In genomic region chr1:95255826-95256225, GRCh38 we compare ENCODE assay signal across 11 cellular contexts.
"Had no signal": no experiment of that assay in that cellular context is flagged by ENCODE, and none has a peak within 500 bp of the region (broad histone marks: within the 10 kb centered on the region; RNA-seq: fewer than 3 reads in every experiment).

No MANE protein-coding gene starts in this region.

- H3K27ac ChIP-seq: GM23248 had no signal

- H3K4me3 ChIP-seq: GM23248, GM23338, HAP-1 had no signal

- FAIRE-seq: H1, H54 had no signal

- H3K4me3 Mint-ChIP-seq: GM23338, H9, HFFc6 had no signal

- H3K27ac Mint-ChIP-seq: GM23338, H9, HFFc6 had no signal

- H3K9ac ChIP-seq: GM23248 had no signal

- ATAC-seq: GM23338, HCT116 had no signal

- H3K9me3 ChIP-seq: HAP-1 had no signal

- H3K4me1 ChIP-seq: HAP-1 had no signal

- H2AFZ ChIP-seq: GM23248, GM23338 had no signal

- H3K36me3 ChIP-seq: HAP-1 had no signal

- DNase-seq: GM23248, GOT3, H7, H9, HCEC 1CT, HFFc6 had no signal

- H3K4me2 ChIP-seq: GM23338 had no signal

- H3K9me3 Mint-ChIP-seq: H9, HFFc6 had no signal
